ENCODE assay signal across 23 cellular contexts in the genomic region with DNA sequence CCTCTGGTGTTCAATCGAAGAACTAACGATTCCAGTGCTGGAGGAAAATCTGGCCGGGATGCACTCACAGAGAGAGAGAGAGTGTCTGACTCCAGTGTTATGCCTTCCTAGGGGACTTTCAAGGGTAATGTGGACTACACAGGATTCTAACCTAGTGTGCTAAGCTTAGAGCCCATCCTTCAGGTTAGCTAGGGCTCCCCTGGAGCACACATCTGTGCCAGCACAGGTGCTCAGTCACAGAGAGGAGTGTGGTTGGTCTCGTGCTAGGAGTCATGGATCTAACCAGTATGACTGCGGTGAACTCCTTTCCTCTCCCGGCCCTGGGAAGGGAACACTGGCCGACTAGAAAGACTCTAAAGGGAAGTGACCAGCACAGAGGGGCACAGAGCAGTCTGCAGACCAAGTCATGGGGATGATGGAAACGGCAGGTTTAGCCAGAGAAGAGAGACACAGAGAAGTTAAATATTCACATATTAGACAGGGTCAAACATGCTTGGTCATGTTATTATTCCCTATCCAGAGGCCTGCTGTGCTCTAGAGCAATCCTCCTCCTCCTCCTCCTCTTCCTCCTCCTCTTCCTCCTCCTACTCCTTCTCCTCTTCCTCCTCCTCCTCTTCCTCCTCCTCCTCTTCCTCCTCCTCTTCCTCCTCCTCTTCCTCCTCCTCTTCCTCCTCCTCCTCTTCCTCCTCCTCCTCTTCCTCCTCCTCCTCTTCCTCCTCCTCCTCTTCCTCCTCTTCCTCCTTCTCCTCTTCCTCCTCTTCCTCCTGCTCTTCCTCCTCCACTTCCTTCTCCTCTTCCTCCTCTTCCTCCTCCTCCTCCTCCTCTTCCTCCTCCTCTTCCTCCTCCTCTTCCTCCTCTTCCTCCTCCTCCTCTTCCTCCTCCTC.
DNase-seq lines count a peak whose midpoint lies in the region; FAIRE-seq and TF ChIP-seq lines count a peak whose summit lies in the region.
"Had no signal": no experiment of that assay in that cellular context is flagged by ENCODE, and none has a peak within 500 bp of the region (broad histone marks: within the 10 kb centered on the region; RNA-seq: fewer than 3 reads in every experiment).

No MANE protein-coding gene starts in this region.

- TF ChIP-seq CTCF in GM13976 (IDR thresholded peaks at IDR 0.05; ENCODE audit: borderline replicate concordance, control extremely low read depth, extremely low read depth, insufficient read depth, missing control alignments) (no peak), colonic mucosa (IDR thresholded peaks at IDR 0.05) (no peak), osteocyte (IDR thresholded peaks at IDR 0.05) (no peak), kidney (IDR thresholded peaks at IDR 0.05; ENCODE audit: borderline replicate concordance, extremely low read depth, insufficient read depth) (no peak)

- intact Hi-C loops in colonic mucosa (cut with DNase I): no loop called here
- intact Hi-C loops in kidney (cut with DNase I): no loop called here

- no peak overlapping the region for H3K27ac Mint-ChIP-seq in osteocyte (ENCODE audit: unreplicated experiment)
- H3K27ac Mint-ChIP-seq: B cell; CD4-positive, CD25-positive, alpha-beta regulatory T cell had no signal

- no peak overlapping the region for H3K4me3 Mint-ChIP-seq in osteocyte (ENCODE audit: unreplicated experiment)
- H3K4me3 Mint-ChIP-seq: B cell; CD4-positive, CD25-positive, alpha-beta regulatory T cell had no signal

- in situ Hi-C loops in GM13976 (cut with MboI; ENCODE audit: low sequenced_read_pairs, unreplicated experiment): no loop called here

- no peaks in the 10 kb centered on the region for H3K9me3 Mint-ChIP-seq in osteocyte (ENCODE audit: unreplicated experiment)

- H3K4me3 ChIP-seq in colonic mucosa (no peak overlapping the region), kidney (ENCODE audit: low read length in 2 of 2) (no peak overlapping the region)
- H3K4me3 ChIP-seq: GM23248, SJSA1 had no signal

- FAIRE-seq in kidney (lab: Jason Lieb, UNC): no peak
- FAIRE-seq: G401.6, GM18507, HepG2 had no signal

- H3K9me3 ChIP-seq in colonic mucosa: no peaks in the 10 kb centered on the region
- no peaks in the 10 kb centered on the region for H3K9me3 ChIP-seq in kidney (ENCODE audit: control insufficient read depth in 1 of 2, low read length in 2 of 2)
- H3K9me3 ChIP-seq: SJSA1 had no signal

- H3K27ac ChIP-seq in colonic mucosa (no peak overlapping the region), kidney (ENCODE audit: low read depth in 2 of 2, low read length in 2 of 2) (no peak overlapping the region)
- H3K27ac ChIP-seq: 22Rv1, GM23248, SJSA1 had no signal

- H3K36me3 Mint-ChIP-seq in osteocyte (ENCODE audit: unreplicated experiment): no peaks in the 10 kb centered on the region
- H3K36me3 Mint-ChIP-seq: CD4-positive, CD25-positive, alpha-beta regulatory T cell had no signal

- H3K36me3 ChIP-seq in colonic mucosa: no peaks in the 10 kb centered on the region
- H3K36me3 ChIP-seq in kidney (ENCODE audit: control insufficient read depth in 1 of 2, insufficient read depth in 2 of 2, low read length in 2 of 2): no peaks in the 10 kb centered on the region
- H3K36me3 ChIP-seq: SJSA1 had no signal

- no peaks in the 10 kb centered on the region for H3K4me1 ChIP-seq in colonic mucosa
- no peaks in the 10 kb centered on the region for H3K4me1 ChIP-seq in kidney (ENCODE audit: control insufficient read depth in 1 of 2, insufficient read depth in 1 of 2, low read depth in 1 of 2, low read length in 2 of 2)

- no peak overlapping the region for H3K9ac ChIP-seq in colonic mucosa (ENCODE audit: low read depth in 2 of 2, low read length in 2 of 2)
- H3K9ac ChIP-seq in kidney (ENCODE audit: low read length in 2 of 2): no peak overlapping the region
- H3K9ac ChIP-seq: GM23248 had no signal

- DNase-seq in DMS 273 (lab: John Stamatoyannopoulos, UW; ENCODE audit: unreplicated experiment): peak; percentile 32
- no peak for DNase-seq in DMS 273 treated with DMSO at 0.1 percent for 48 hours (lab: John Stamatoyannopoulos, UW)
- DNase-seq in GM13976 (ENCODE audit: low spot score): peak; percentile 5
- peak; percentile 7 for DNase-seq in colonic mucosa
- peak; percentile 40 for DNase-seq in osteocyte (ENCODE audit: extremely low spot score, unreplicated experiment)
- no peak for DNase-seq in HuH-7 (ENCODE audit: low spot score)
- DNase-seq in H4 (ENCODE audit: low spot score): no peak
- DNase-seq in kidney: no peak
- DNase-seq: CD4-positive, CD25-positive, alpha-beta regulatory T cell; GM23248; NCI-H1048; NCI-H1694; NCI-H2107; NCI-H345; NCI-H526 treated with DMSO at 0.1 percent for 48 hours; NK-92 treated with Interleukin-12 subunit alpha and Interleukin-12 subunit beta, amount 100 ng/mL, for 24 hours; OCI-M1 had no signal

- no peaks in the 10 kb centered on the region for H3K4me1 Mint-ChIP-seq in osteocyte (ENCODE audit: unreplicated experiment)
- H3K4me1 Mint-ChIP-seq: B cell; CD4-positive, CD25-positive, alpha-beta regulatory T cell had no signal

- H3K27me3 ChIP-seq in colonic mucosa: no peaks in the 10 kb centered on the region
- H3K27me3 ChIP-seq: SJSA1 had no signal

- H3K27me3 Mint-ChIP-seq in osteocyte (ENCODE audit: unreplicated experiment): peaks cover 19% of the 10 kb centered on the region

Comparison
In these comparisons a context has a peak if more than half of its experiments do, and no peak if none do; other contexts are left out.
1. DNase-seq: peak in DMS 273 (single experiment), GM13976 (single experiment), colonic mucosa (single experiment) and osteocyte (single experiment); none in DMS 273 treated with DMSO at 0.1 percent for 48 hours (single experiment), HuH-7 (single experiment), H4 (single experiment) and kidney (single experiment).